In the genomic region with DNA sequence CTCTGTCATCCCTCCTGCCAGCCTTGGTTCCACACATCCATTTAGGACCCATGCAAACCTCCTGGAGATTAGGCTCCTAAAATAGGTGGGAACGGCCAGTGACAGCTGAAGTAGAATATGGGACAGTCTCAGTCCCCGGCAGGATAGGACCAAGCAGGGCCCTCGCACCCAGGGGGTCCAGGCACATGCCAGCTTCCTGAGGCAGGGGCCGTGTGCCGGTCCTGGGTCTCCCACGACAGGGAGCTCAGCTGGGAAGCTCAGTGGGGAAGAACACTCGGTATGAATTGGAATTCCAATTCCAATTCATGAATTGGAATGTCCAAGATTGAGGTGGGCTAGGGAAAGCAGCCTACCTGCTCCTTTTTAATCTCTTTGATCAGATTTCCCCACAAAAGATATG, we compare ENCODE assay signal across 24 cellular contexts. TPM values are rescaled to one million over a fixed set of nuclear protein-coding genes. Genes with fewer than 3 reads are reported as not detected.
DNase-seq lines count a peak whose midpoint lies in the region; ATAC-seq, FAIRE-seq and TF ChIP-seq lines count a peak whose summit lies in the region.
"Had no signal": no experiment of that assay in that cellular context is flagged by ENCODE, and none has a peak within 500 bp of the region (broad histone marks: within the 10 kb centered on the region; RNA-seq: fewer than 3 reads in every experiment).

No MANE protein-coding gene starts in this region.

- TF ChIP-seq CTCF in PC-3 (conservative IDR thresholded peaks at IDR 0.05; ENCODE audit: low read depth, low read length) = no peak
- TF ChIP-seq CTCF in PC-9 (conservative IDR thresholded peaks at IDR 0.05) = no peak
- TF ChIP-seq CTCF in VCaP (conservative IDR thresholded peaks at IDR 0.05) = no peak
- TF ChIP-seq CTCF in keratinocyte (optimal IDR thresholded peaks at IDR 0.05 in 1 of 3, IDR thresholded peaks at IDR 0.05 in 1 of 3, conservative IDR thresholded peaks at IDR 0.05 in 1 of 3; ENCODE audit: extremely low read depth in 1 of 3, insufficient read depth in 2 of 3, low read length in 3 of 3) = no peak

- BruUV-seq in PC-3 (replicated peaks; lab: Mats Ljungman, UMichigan) (no TSS peak), PC-9 (replicated peaks; lab: Mats Ljungman, UMichigan) (no TSS peak)

- no peak overlapping the region for H2AFZ ChIP-seq in PC-3 (ENCODE audit: low read length)
- H2AFZ ChIP-seq in PC-9 = no peak overlapping the region
- H2AFZ ChIP-seq in keratinocyte (ENCODE audit: control insufficient read depth, low read length) = no peak overlapping the region
- H2AFZ ChIP-seq: GM23248 had no signal

- POLR2A ChIA-PET in PC-3 (lab: Charles Lee; ENCODE audit: unreplicated experiment) = no interaction called here
- POLR2A ChIA-PET in PC-9 (lab: Charles Lee; ENCODE audit: unreplicated experiment) = no interaction called here

- H3K9me3 ChIP-seq in PC-3 (ENCODE audit: low read length) = no peaks in the 10 kb centered on the region
- H3K9me3 ChIP-seq in PC-9 (ENCODE audit: insufficient read depth, low read depth) = no peaks in the 10 kb centered on the region
- no peaks in the 10 kb centered on the region for H3K9me3 ChIP-seq in keratinocyte (ENCODE audit: control insufficient read depth, low read depth, low read length)
- H3K9me3 ChIP-seq: BE2C; BLaER1 treated with 17β-estradiol and CSF1 and Interleukin-3, amounts not matched to agents 10 nM and 100 nM had no signal

- H3K4me1 ChIP-seq in PC-3 (ENCODE audit: insufficient read depth, low read length) = peaks cover 47% of the 10 kb centered on the region
- H3K4me1 ChIP-seq in PC-9 (replicated peaks; ENCODE audit: insufficient read depth) = peaks cover 38% of the 10 kb centered on the region
- H3K4me1 ChIP-seq in keratinocyte (ENCODE audit: control insufficient read depth, extremely low read depth, insufficient read depth, low read length) = peaks cover 51% of the 10 kb centered on the region
- H3K4me1 ChIP-seq: BE2C had no signal

- CTCF ChIA-PET in PC-3 (lab: Charles Lee) = interaction anchor here (0.6 kb wide), 1 partner anchor 387 kb away, joined by 3 read pairs; no protein-coding TSS in a partner anchor
- CTCF ChIA-PET in PC-9 (lab: Charles Lee) = no interaction called here

- dilution Hi-C loops in keratinocyte (cut with MboI; ENCODE audit: extremely low pct_ligation_motif_present, low sequenced_read_pairs) = no loop called here

- H3K4me3 ChIP-seq in PC-3 (ENCODE audit: low read length) (no peak overlapping the region), PC-9 (no peak overlapping the region), keratinocyte (ENCODE audit: control insufficient read depth in 2 of 3, extremely low read depth in 1 of 3, insufficient read depth in 2 of 3, low read depth in 1 of 3, low read length in 3 of 3) (no peak overlapping the region)
- H3K4me3 ChIP-seq: BLaER1 treated with 17β-estradiol and CSF1 and Interleukin-3, amounts not matched to agents 10 nM and 100 nM; GM12878; GM23248 had no signal

- ATAC-seq in PC-3 (no peak), HG03378 (IDR thresholded peaks at IDR 0.05; ENCODE audit: unreplicated experiment) (no peak)
- ATAC-seq: GM12878, HCT116 had no signal

- H3F3A ChIP-seq in PC-3 (ENCODE audit: low read length, unreplicated experiment) = peaks cover 12% of the 10 kb centered on the region
- H3F3A ChIP-seq in PC-9 (ENCODE audit: insufficient read depth, low read depth) = peaks cover 45% of the 10 kb centered on the region

- no peaks in the 10 kb centered on the region for H3K9me1 ChIP-seq in keratinocyte (ENCODE audit: control insufficient read depth, extremely low read depth, insufficient read depth, low read length)

- TF ChIP-seq POLR2A in H54 (IDR thresholded peaks at IDR 0.05; ENCODE audit: low read depth, low read length) = no peak

- H4K20me1 ChIP-seq in PC-3 (ENCODE audit: low read length) (no peaks in the 10 kb centered on the region), PC-9 (ENCODE audit: insufficient read depth) (no peaks in the 10 kb centered on the region), keratinocyte (ENCODE audit: control insufficient read depth, extremely low read depth, insufficient read depth, low read length) (no peaks in the 10 kb centered on the region)

- DNase-seq in PC-3 = no peak
- no peak for DNase-seq in PC-9
- DNase-seq in keratinocyte (ENCODE audit: low read depth, low spot score) = no peak
- no peak for DNase-seq in Kasumi-1 (lab: John Stamatoyannopoulos, UW)
- no peak for DNase-seq in H54 (ENCODE audit: insufficient read length, low spot score)
- DNase-seq: BE2C; CD4-positive, alpha-beta T cell; CD8-positive, alpha-beta memory T cell; DMS 273 treated with DMSO at 0.1 percent for 48 hours; DMS79; EL; GDM1; GM23248; H9 had no signal

- H3K9me2 ChIP-seq in PC-3 (replicated peaks; ENCODE audit: low read length) (no peaks in the 10 kb centered on the region), PC-9 (ENCODE audit: insufficient read depth) (no peaks in the 10 kb centered on the region)

- peaks cover 4% of the 10 kb centered on the region; the same call in 1 of the 2 replicates for H3K79me2 ChIP-seq in PC-3 (ENCODE audit: low read length)
- no peaks in the 10 kb centered on the region for H3K79me2 ChIP-seq in PC-9 (ENCODE audit: low read depth)
- peaks cover 2% of the 10 kb centered on the region for H3K79me2 ChIP-seq in keratinocyte (ENCODE audit: control insufficient read depth, insufficient read depth, low read length)

- no peaks in the 10 kb centered on the region for H3K27me3 ChIP-seq in PC-3 (ENCODE audit: low read length)
- no peaks in the 10 kb centered on the region for H3K27me3 ChIP-seq in PC-9 (ENCODE audit: insufficient read depth, low read depth)
- no peaks in the 10 kb centered on the region for H3K27me3 ChIP-seq in keratinocyte (ENCODE audit: control insufficient read depth, extremely low read depth, insufficient read depth, low read length)
- H3K27me3 ChIP-seq: BE2C; BLaER1 treated with 17β-estradiol and CSF1 and Interleukin-3, amounts not matched to agents 10 nM and 100 nM had no signal

- 0 out of 2 replicates have a peak overlapping the region, but pooled peaks have one; percentile 98 for H3K27ac ChIP-seq in PC-3 (ENCODE audit: low read length)
- H3K27ac ChIP-seq in PC-9 = peak overlapping the region; percentile 97; the same call in 1 of the 2 replicates
- H3K27ac ChIP-seq in VCaP = peak overlapping the region; percentile 47; the same call in 1 of the 2 replicates
- H3K27ac ChIP-seq in keratinocyte (ENCODE audit: control insufficient read depth, insufficient read depth, low read length) = peak overlapping the region; percentile 95
- H3K27ac ChIP-seq: BLaER1 treated with 17β-estradiol and CSF1 and Interleukin-3, amounts not matched to agents 10 nM and 100 nM; GM23248 had no signal

- H3K4me2 ChIP-seq in PC-3 (ENCODE audit: low read length) (no peak overlapping the region), PC-9 (no peak overlapping the region), keratinocyte (ENCODE audit: control insufficient read depth, extremely low read depth, insufficient read depth, low read depth, low read length) (no peak overlapping the region)

- peaks cover 26% of the 10 kb centered on the region for H3K36me3 ChIP-seq in PC-3 (ENCODE audit: low read depth, low read length)
- H3K36me3 ChIP-seq in PC-9 (ENCODE audit: low read depth) = no peaks in the 10 kb centered on the region
- H3K36me3 ChIP-seq in keratinocyte (ENCODE audit: control insufficient read depth in 2 of 2, extremely low read depth in 1 of 2, insufficient read depth in 2 of 2, low read length in 2 of 2) = peaks cover 23 to 30% of the 10 kb centered on the region in 2 experiments

- FAIRE-seq in keratinocyte (lab: Jason Lieb, UNC) (no peak), H54 (lab: Jason Lieb, UNC) (no peak)
- FAIRE-seq: A204.1, D721Med, GM12878, GM19239, H1 had no signal

- no peak overlapping the region for H3K9ac ChIP-seq in PC-3 (ENCODE audit: low read length)
- no peak overlapping the region for H3K9ac ChIP-seq in keratinocyte (ENCODE audit: control insufficient read depth, extremely low read depth, insufficient read depth, low read length)
- H3K9ac ChIP-seq: BLaER1 treated with 17β-estradiol and CSF1 and Interleukin-3, amounts not matched to agents 10 nM and 100 nM; GM23248 had no signal

- intact Hi-C loops in PC-3 (cut with micrococcal nuclease) = loop anchor here (10.0 kb wide), 1 partner anchor 583 kb away; no protein-coding TSS in a partner anchor
- intact Hi-C loops in PC-9 (cut with micrococcal nuclease; ENCODE audit: unreplicated experiment) = no loop called here

RNA-seq across cellular contexts. Expression of a gene that starts 9.8 kb away (rescaled TPM):
- 28.9 and 29.5 TPM in 2 replicates for total RNA-seq in PC-3 (2014; rRNA removed)
- 21.9 and 22.8 TPM in 2 replicates for total RNA-seq in PC-9 (2021)
- 28.2 to 41.8 TPM (median 40.4 TPM) in 3 replicates for polyA plus RNA-seq in keratinocyte
- 8.4 TPM for polyA plus RNA-seq in keratinocyte (2011; ENCODE audit: low read depth)
- 18.9 and 20.8 TPM in 2 replicates for polyA plus RNA-seq in keratinocyte (2011; cell fraction: cytosol; rRNA removed)
- 56.1 and 60.2 TPM in 2 replicates for polyA plus RNA-seq in keratinocyte (2011; cell fraction: nucleus; rRNA removed)
- 33.5 and 38.1 TPM in 2 replicates for polyA plus RNA-seq in keratinocyte (2012; ENCODE audit: low replicate concordance)
- polyA minus RNA-seq in keratinocyte = 30.2 to 60.4 TPM (median 43.3 TPM) in 3 replicates
- polyA minus RNA-seq in keratinocyte (2011; cell fraction: cytosol; rRNA and poly(A)+ RNA removed) = 39.5 TPM
- 44.6 and 48.6 TPM in 2 replicates for polyA minus RNA-seq in keratinocyte (2011; cell fraction: nucleus; rRNA and poly(A)+ RNA removed)

RNA-seq across cellular contexts. Expression of a gene that starts 12.1 kb away (rescaled TPM):
- total RNA-seq in PC-3 (2014; rRNA removed) = 51.2 and 56.9 TPM in 2 replicates
- 34.9 and 44.6 TPM in 2 replicates for total RNA-seq in PC-9 (2021)
- 17.3 to 49.8 TPM (median 46.0 TPM) in 3 replicates for polyA plus RNA-seq in keratinocyte
- 106 TPM for polyA plus RNA-seq in keratinocyte (2011; ENCODE audit: low read depth)
- polyA plus RNA-seq in keratinocyte (2011; cell fraction: cytosol; rRNA removed) = 43.1 and 64.9 TPM in 2 replicates
- 12.8 and 20.0 TPM in 2 replicates for polyA plus RNA-seq in keratinocyte (2011; cell fraction: nucleus; rRNA removed)
- 78.2 and 78.6 TPM in 2 replicates for polyA plus RNA-seq in keratinocyte (2012; ENCODE audit: low replicate concordance)
- 3.5 to 36.2 TPM (median 12.1 TPM) in 3 replicates for polyA minus RNA-seq in keratinocyte
- polyA minus RNA-seq in keratinocyte (2011; cell fraction: cytosol; rRNA and poly(A)+ RNA removed) = 31.1 TPM
- 2.8 and 6.6 TPM in 2 replicates for polyA minus RNA-seq in keratinocyte (2011; cell fraction: nucleus; rRNA and poly(A)+ RNA removed)
- polyA plus RNA-seq: CD14-positive monocyte, GM12878 had no signal

RNA-seq across cellular contexts. Expression of a gene that starts 54.3 kb away (rescaled TPM):
- 0.11 TPM in 1 of 2 replicates, not detected in the other for total RNA-seq in PC-3 (2014; rRNA removed)
- not detected in 2 replicates for total RNA-seq in PC-9 (2021)
- polyA plus RNA-seq in keratinocyte = 0.02 to 0.03 TPM in 2 of 3 replicates, not detected in the other
- not detected for polyA plus RNA-seq in keratinocyte (2011; ENCODE audit: low read depth)
- not detected in 2 replicates for polyA plus RNA-seq in keratinocyte (2011; cell fraction: cytosol; rRNA removed)
- polyA plus RNA-seq in keratinocyte (2011; cell fraction: nucleus; rRNA removed) = 0.04 TPM in 1 of 2 replicates, not detected in the other
- polyA plus RNA-seq in keratinocyte (2012; ENCODE audit: low replicate concordance) = not detected in 2 replicates
- 0.10 TPM in 1 of 3 replicates, not detected in the others for polyA minus RNA-seq in keratinocyte
- polyA minus RNA-seq in keratinocyte (2011; cell fraction: cytosol; rRNA and poly(A)+ RNA removed) = not detected
- polyA minus RNA-seq in keratinocyte (2011; cell fraction: nucleus; rRNA and poly(A)+ RNA removed) = not detected in 2 replicates
- total RNA-seq: CD4-positive, alpha-beta T cell; CD8-positive, alpha-beta memory T cell; GM12878 had no signal
- polyA plus RNA-seq: CD14-positive monocyte; CD8-positive, alpha-beta memory T cell; GM12878 had no signal

Comparison
In these comparisons a context has a peak if more than half of its experiments do, and no peak if none do; other contexts are left out.
1. H3K27ac ChIP-seq: peak in every context shown above with its lines; median percentile 98 in PC-3; 97 in PC-9; 95 in keratinocyte; 47 in VCaP.